Comparison of ENCODE assay signal across 15 cellular contexts in the genomic region with DNA sequence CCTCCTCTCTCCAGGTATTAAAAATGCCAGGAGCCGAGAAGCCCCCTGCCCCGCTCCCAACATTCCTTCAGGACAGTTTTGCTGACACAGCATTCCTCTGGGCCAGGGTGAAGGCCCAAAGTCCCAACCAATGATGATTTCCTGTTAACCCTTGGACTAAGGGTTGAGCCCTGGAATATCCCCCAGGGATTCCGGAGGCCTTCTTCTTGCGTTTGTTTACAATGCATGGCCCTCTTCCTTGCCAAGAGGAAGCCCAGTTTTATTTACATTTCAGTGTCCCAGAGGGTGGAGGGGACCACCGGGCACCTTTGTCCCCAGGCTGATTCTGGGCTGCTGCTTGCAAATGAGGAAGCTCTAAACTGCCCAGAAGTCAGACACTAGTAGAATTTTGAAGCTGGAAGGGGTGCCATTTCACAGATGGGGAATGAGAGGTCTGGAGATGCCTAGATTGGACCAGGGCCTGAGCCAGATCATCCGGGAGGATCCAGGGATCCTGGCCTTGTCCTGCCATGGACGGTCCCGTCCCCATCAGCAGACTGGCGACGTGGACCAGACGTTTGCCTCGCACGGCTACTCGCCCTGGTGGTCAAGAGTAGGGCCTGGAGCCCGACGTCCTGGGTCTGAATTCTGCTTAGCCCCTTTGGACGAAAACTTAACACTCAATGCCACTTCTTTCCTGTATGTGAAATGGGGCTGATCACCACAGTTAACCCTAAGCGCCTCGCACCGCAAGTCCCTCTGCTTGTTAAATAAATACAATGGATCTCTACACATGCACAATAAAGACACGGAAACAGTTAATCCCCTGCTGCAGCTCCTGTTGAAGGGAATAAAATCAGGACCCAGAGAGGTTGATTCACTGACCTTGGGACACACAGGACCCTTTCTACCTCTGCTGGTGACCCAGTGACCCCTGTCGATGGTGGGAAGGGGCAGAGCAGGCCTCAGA. TPM values are rescaled to one million over a fixed set of nuclear protein-coding genes. Genes with fewer than 3 reads are reported as not detected.
DNase-seq lines count a peak whose midpoint lies in the region; ATAC-seq, FAIRE-seq and TF ChIP-seq lines count a peak whose summit lies in the region.
"Had no signal": no experiment of that assay in that cellular context is flagged by ENCODE, and none has a peak within 500 bp of the region (broad histone marks: within the 10 kb centered on the region; RNA-seq: fewer than 3 reads in every experiment).

No MANE protein-coding gene starts in this region.

- CTCF ChIA-PET in H1 (lab: Charles Lee; ENCODE audit: partially characterized antibody), result interaction anchor here (1.0 to 2.2 kb wide), 8 partner anchors 9 to 442 kb away, joined by 3 to 7 read pairs (median 4); no protein-coding TSS in a partner anchor

- no peaks in the 10 kb centered on the region for H3K36me3 ChIP-seq in H1 (ENCODE audit: control insufficient read depth in 2 of 4, insufficient read depth in 4 of 4, low read length in 3 of 4)
- no peaks in the 10 kb centered on the region for H3K36me3 ChIP-seq in mesendoderm (ENCODE audit: control insufficient read depth, insufficient read depth, low read length)
- H3K36me3 ChIP-seq in transverse colon, result no peaks in the 10 kb centered on the region
- H3K36me3 ChIP-seq: tibial artery had no signal

- H3K27me3 ChIP-seq in H1 (replicated peaks in 1 of 4; ENCODE audit: control insufficient read depth in 3 of 4, extremely low read depth in 1 of 4, insufficient read depth in 3 of 4, low read length in 3 of 4) (peaks cover 1 to 22% (median 15%) of the 10 kb centered on the region in 4 experiments; a peak in 6 of 7 replicates), mesendoderm (ENCODE audit: insufficient read depth, low read length, poor library complexity) (no peaks in the 10 kb centered on the region), transverse colon (peaks cover 55% of the 10 kb centered on the region)
- H3K27me3 ChIP-seq: tibial artery had no signal

- peak overlapping the region; percentile 12 for H3K4ac ChIP-seq in H1 (replicated peaks; ENCODE audit: insufficient read length, low read depth, low read length)
- peak overlapping the region; percentile 58 for H3K4ac ChIP-seq in mesendoderm (ENCODE audit: low read depth, low read length)

- POLR2A ChIA-PET in H1 (lab: Charles Lee; ENCODE audit: partially characterized antibody), result interaction anchor here (0.8 to 4.4 kb wide), 3 partner anchors 9 to 53 kb away, joined by 3 to 18 read pairs (median 6); no protein-coding TSS in a partner anchor

- no peak overlapping the region for H4K8ac ChIP-seq in H1 (ENCODE audit: extremely low read depth, insufficient read depth, low read length)
- no peak overlapping the region for H4K8ac ChIP-seq in mesendoderm (ENCODE audit: low read depth, low read length)

- DNase-seq in Right ventricle myocardium superior (peak; percentile 39), cardiac septum (ENCODE audit: low spot score) (no peak), H1 (ENCODE audit: low read depth in 1 of 2, low spot score in 2 of 2) (no peak), mesendoderm (peak; percentile 78), transverse colon (no peak), GM13976 (ENCODE audit: low spot score) (no peak), glomerular visceral epithelial cell (ENCODE audit: extremely low spot score) (no peak)
- DNase-seq in activated CD4-positive, alpha-beta T cell treated with anti-CD3 and anti-CD28 coated beads, Interleukin-2, amount 50 U/mL, for 4 hours, result no peak
- DNase-seq: cerebellar nuclear complex, NCI-H774 had no signal

- TF ChIP-seq POLR2A in H1 (IDR thresholded peaks at IDR 0.05; ENCODE audit: control extremely low read depth in 1 of 2, low read depth in 2 of 2, low read length in 2 of 2) (no peak), transverse colon (IDR thresholded peaks at IDR 0.05) (no peak)

- no peak for TF ChIP-seq RAD21 in H1 (IDR thresholded peaks at IDR 0.05 in 1 of 2, conservative IDR thresholded peaks at IDR 0.05 in 1 of 2; ENCODE audit: low read depth in 2 of 2, low read length in 2 of 2)

- H2BK5ac ChIP-seq in H1 (ENCODE audit: low read depth, low read length), result no peak overlapping the region
- H2BK5ac ChIP-seq in mesendoderm (ENCODE audit: low read length), result no peak overlapping the region

- H3K14ac ChIP-seq in H1 (ENCODE audit: insufficient read length), result no peak overlapping the region

- H3K23me2 ChIP-seq in H1 (ENCODE audit: low read depth, low read length), result peaks cover 6% of the 10 kb centered on the region; the same call in 1 of the 2 replicates

- no peak overlapping the region for H4K5ac ChIP-seq in H1 (ENCODE audit: insufficient read length, low read depth, low read length)
- H4K5ac ChIP-seq in mesendoderm (ENCODE audit: low read length), result no peak overlapping the region

- H4K91ac ChIP-seq in H1 (replicated peaks; ENCODE audit: insufficient read length, low read length), result peak overlapping the region; percentile 18

- peaks cover 6 to 22% (median 14%) of the 10 kb centered on the region in 4 experiments for H3K4me1 ChIP-seq in H1 (replicated peaks in 1 of 4; ENCODE audit: control insufficient read depth in 3 of 4, insufficient read depth in 4 of 4, low read length in 3 of 4)
- peaks cover 14% of the 10 kb centered on the region for H3K4me1 ChIP-seq in mesendoderm (ENCODE audit: control insufficient read depth, low read depth, low read length)
- H3K4me1 ChIP-seq in transverse colon, result peaks cover 9 to 60% (median 35%) of the 10 kb centered on the region in 4 donors

- H3K23ac ChIP-seq in H1 (ENCODE audit: insufficient read length) (no peak overlapping the region), mesendoderm (ENCODE audit: low read length) (peak overlapping the region; percentile 67)

- no peak overlapping the region for H3K9ac ChIP-seq in H1 (replicated peaks in 1 of 4; ENCODE audit: extremely low read depth in 1 of 4, low read depth in 3 of 4, low read length in 3 of 4)
- H3K9ac ChIP-seq in mesendoderm (ENCODE audit: low read length), result peak overlapping the region; percentile 71
- H3K9ac ChIP-seq: SK-N-SH had no signal

- peak overlapping the region; percentile 38 to 60 for H3K4me2 ChIP-seq in H1 (ENCODE audit: insufficient read depth in 1 of 2, low read depth in 2 of 2, low read length in 2 of 2)
- H3K4me2 ChIP-seq in mesendoderm (ENCODE audit: low read length), result peak overlapping the region; percentile 67

- no peak for ATAC-seq in Right ventricle myocardium superior (ENCODE audit: poor library complexity)
- ATAC-seq: activated T-helper 17 cell treated with anti-CD3 and anti-CD28 coated beads, Interleukin-2, amount 50 U/mL, for 72 hours had no signal

- H3K56ac ChIP-seq in H1 (replicated peaks; ENCODE audit: insufficient read length, low read depth, low read length) (no peak overlapping the region), mesendoderm (ENCODE audit: low read length) (peak overlapping the region; percentile 85)

- no peak overlapping the region for H3K18ac ChIP-seq in H1 (ENCODE audit: extremely low read depth, low read length)
- H3K18ac ChIP-seq in mesendoderm (ENCODE audit: low read length), result peak overlapping the region; percentile 72

- TF ChIP-seq EP300 in H1 (IDR thresholded peaks at IDR 0.05; ENCODE audit: borderline replicate concordance in 1 of 2, low read depth in 2 of 2, low read length in 2 of 2), result no peak
- no peak for TF ChIP-seq EP300 in transverse colon (IDR thresholded peaks at IDR 0.05; ENCODE audit: low read depth)

- no peaks in the 10 kb centered on the region for H3K9me3 ChIP-seq in H1 (ENCODE audit: insufficient read depth in 2 of 2, low read depth in 1 of 2, low read length in 1 of 2)
- no peaks in the 10 kb centered on the region for H3K9me3 ChIP-seq in transverse colon
- H3K9me3 ChIP-seq: SK-N-SH, tibial artery had no signal

- in situ Hi-C loops in transverse colon (cut with MboI; ENCODE audit: low pct_ligation_motif_present in 1 of 4, low pct_unique_long_range_greater_than_20kb in 1 of 4, low sequenced_read_pairs in 3 of 4) (no loop called here), GM13976 (cut with MboI; ENCODE audit: low sequenced_read_pairs, unreplicated experiment) (no loop called here)

- H3K4me3 ChIP-seq in H1 (ENCODE audit: extremely low read depth in 1 of 4, insufficient read depth in 2 of 4, low read depth in 3 of 4, low read length in 4 of 4) (peak overlapping the region; percentile 11 to 65 (median 38); a peak in 4 of 8 replicates), mesendoderm (ENCODE audit: low read length) (no peak overlapping the region), transverse colon (peak overlapping the region in 1 of 4 donors; percentile 34)

- H3K79me1 ChIP-seq in H1 (ENCODE audit: low read depth, low read length), result 0 out of 2 replicates have a peak, but pooled peaks cover 1% of the 10 kb centered on the region
- peaks cover 7% of the 10 kb centered on the region for H3K79me1 ChIP-seq in mesendoderm (ENCODE audit: low read length)

- peak overlapping the region; percentile 83; the same call in 1 of the 2 replicates for H2BK12ac ChIP-seq in H1 (ENCODE audit: low read depth, low read length)

- H2BK20ac ChIP-seq in H1 (ENCODE audit: low read length), result peak overlapping the region; percentile 43; the same call in 1 of the 2 replicates

- H3K79me2 ChIP-seq in H1 (ENCODE audit: control insufficient read depth in 1 of 2, insufficient read depth in 2 of 2, low read length in 2 of 2) (no peaks in the 10 kb centered on the region), mesendoderm (ENCODE audit: control insufficient read depth, insufficient read depth, low read length) (peaks cover 17% of the 10 kb centered on the region)

- no peak for FAIRE-seq in H1 (lab: Jason Lieb, UNC)

- 64% methylated on average over 22 of the region's 22 CpGs; no CpG with 5 or more reads in 1 of the 2 experiments for WGBS in H1 (ENCODE audit: extremely low coverage in 1 of 2, insufficient coverage in 1 of 2, insufficient read length in 1 of 2, insufficient replicate concordance in 2 of 2, low coverage in 1 of 2, low lambda C conversion rate in 2 of 2, missing lambda C conversion rate in 1 of 2), 2 experiments
- WGBS in mesendoderm (ENCODE audit: extremely low coverage, insufficient coverage, low lambda C conversion rate), result no CpG with 5 or more reads among the region's 22 CpGs
- WGBS in transverse colon (ENCODE audit: low coverage in 1 of 2), 2 donors, result 0 to 54% methylated on average over 1 to 19 of the region's 22 CpGs

- H2AFZ ChIP-seq in H1 (ENCODE audit: low read length), result no peak overlapping the region

- H2BK15ac ChIP-seq in H1 (ENCODE audit: low read length) (peak overlapping the region; percentile 74; the same call in 1 of the 2 replicates), mesendoderm (replicated peaks; ENCODE audit: low read depth) (no peak overlapping the region)

- intact Hi-C loops in Right ventricle myocardium superior (cut with DNase I) (loop anchor here (5.0 kb wide), 1 partner anchor 36 kb away; no protein-coding TSS in a partner anchor), cardiac septum (cut with DNase I) (loop anchor here (5.0 kb wide), 1 partner anchor 41 kb away; no protein-coding TSS in a partner anchor), transverse colon (cut with DNase I; ENCODE audit: low total_unique reads) (no loop called here)

- peak in 1 of 3 experiments; percentile 3; a peak in 1 of 4 replicates for TF ChIP-seq CTCF in H1 (IDR thresholded peaks at IDR 0.05; ENCODE audit: control extremely low read depth in 1 of 3, insufficient read depth in 1 of 3, low read depth in 1 of 3, low read length in 3 of 3)
- no peak for TF ChIP-seq CTCF in transverse colon (IDR thresholded peaks at IDR 0.05)
- TF ChIP-seq CTCF in GM13976 (IDR thresholded peaks at IDR 0.05; ENCODE audit: borderline replicate concordance, control extremely low read depth, extremely low read depth, insufficient read depth, missing control alignments), result no peak

- H2BK120ac ChIP-seq in H1 (replicated peaks; ENCODE audit: low read depth, low read length) (no peak overlapping the region), mesendoderm (ENCODE audit: low read depth, low read length) (no peak overlapping the region)

- no peak overlapping the region for H2AK5ac ChIP-seq in H1 (ENCODE audit: low read depth, low read length)
- peak overlapping the region; percentile 68 for H2AK5ac ChIP-seq in mesendoderm (ENCODE audit: low read length)

- H4K20me1 ChIP-seq in H1 (replicated peaks in 1 of 2; ENCODE audit: control insufficient read depth in 1 of 2, insufficient read depth in 2 of 2, low read length in 2 of 2), result peaks cover 8 to 18% of the 10 kb centered on the region in 2 experiments

- H3K27ac ChIP-seq in H1 (ENCODE audit: low read depth, low read length) (no peak overlapping the region), mesendoderm (ENCODE audit: low read depth, low read length) (peak overlapping the region; percentile 17), transverse colon (peak overlapping the region; percentile 32 to 73 (median 58))
- H3K27ac ChIP-seq: tibial artery had no signal

RNA-seq across cellular contexts. Expression of a gene that starts 55.6 kb away (rescaled TPM):
- total RNA-seq in Right ventricle myocardium superior, result not detected
- not detected for total RNA-seq in cardiac septum
- total RNA-seq in H1 (2021; fragmentation: NEBNext Ultra II Directional; extraction: Animal tissue kit (Norgen Biotek cat#: 25700)), result not detected in 2 replicates
- 0.06 and 0.18 TPM in 2 replicates for polyA plus RNA-seq in H1 (2011; rRNA removed)
- 0.12 TPM for polyA plus RNA-seq in H1 (2011; cell fraction: cytosol; rRNA removed)
- 0.23 TPM for polyA plus RNA-seq in H1 (2011; cell fraction: nucleus; rRNA removed)
- polyA plus RNA-seq in H1 (2012, experiment 1 of 2), result 0.15 to 0.29 TPM in 2 of 4 replicates, not detected in the others
- 0.42 TPM for polyA plus RNA-seq in H1 (2012, experiment 2 of 2)
- polyA plus RNA-seq in H1 (2013, experiment 1 of 2), result 0.06 TPM
- polyA plus RNA-seq in H1 (2013, experiment 2 of 2), result 0.02 TPM
- 0.17 TPM in 1 of 2 replicates, not detected in the other for polyA minus RNA-seq in H1 (2011; rRNA and poly(A)+ RNA removed)
- not detected for polyA minus RNA-seq in H1 (2011; cell fraction: cytosol; rRNA and poly(A)+ RNA removed)
- not detected for polyA minus RNA-seq in H1 (2011; cell fraction: nucleus; rRNA and poly(A)+ RNA removed)
- 0.07 TPM for polyA plus RNA-seq in mesendoderm (2013, experiment 1 of 2)
- not detected for polyA plus RNA-seq in mesendoderm (2013, experiment 2 of 2)
- under 1 TPM in 1 of 4 donors, not detected in 3; 0.79 TPM for total RNA-seq in transverse colon
- total RNA-seq: Daoy, fibroblast of lung had no signal
- polyA plus RNA-seq: fibroblast of lung had no signal

Comparison
In these comparisons a context has a peak if more than half of its experiments do, and no peak if none do; other contexts are left out.
1. DNase-seq: peak in Right ventricle myocardium superior (single experiment) and mesendoderm (single experiment); none in cardiac septum (single experiment), H1 (0 of 2), transverse colon (single experiment), GM13976 (single experiment), activated CD4-positive, alpha-beta T cell treated with anti-CD3 and anti-CD28 coated beads, Interleukin-2, amount 50 U/mL, for 4 hours (0 of 2) and glomerular visceral epithelial cell (single experiment).